ENCODE assay signal across 21 cellular contexts in the genomic region with DNA sequence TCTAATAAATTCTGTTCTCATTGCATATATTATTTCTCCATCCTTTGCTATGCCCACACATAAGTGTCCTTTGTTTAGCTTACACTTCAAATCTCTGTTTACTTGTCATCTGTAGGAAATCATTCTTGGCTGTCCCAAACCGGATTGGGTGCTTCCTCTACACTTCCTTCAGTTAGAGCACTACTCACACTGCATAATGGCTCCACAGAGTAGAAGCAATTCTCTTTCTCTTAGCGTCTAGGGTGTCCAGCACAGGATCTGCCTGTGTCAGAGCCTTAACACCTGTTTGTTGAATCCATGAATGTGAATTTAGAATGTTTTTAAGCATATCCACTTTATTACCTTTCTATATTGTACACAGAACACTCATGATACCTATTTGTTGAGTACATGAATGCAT.
DNase-seq lines count a peak whose midpoint lies in the region; ATAC-seq, FAIRE-seq and TF ChIP-seq lines count a peak whose summit lies in the region.
"Had no signal": no experiment of that assay in that cellular context is flagged by ENCODE, and none has a peak within 500 bp of the region (broad histone marks: within the 10 kb centered on the region; RNA-seq: fewer than 3 reads in every experiment).

No MANE protein-coding gene starts in this region.

- peaks cover 0 to 20% (median 8%) of the 10 kb centered on the region in 11 experiments; a peak in 11 of 22 replicates for H3K9me3 ChIP-seq in BLaER1 treated with 17β-estradiol and CSF1 and Interleukin-3, amounts not matched to agents 10 nM and 100 nM (replicated peaks in 1 of 11)
- H3K9me3 ChIP-seq in GM12878 (replicated peaks; ENCODE audit: control insufficient read depth, insufficient read depth, low read length), result no peaks in the 10 kb centered on the region; the same call in 2 of the 3 replicates
- no peaks in the 10 kb centered on the region for H3K9me3 ChIP-seq in mucosa of descending colon
- H3K9me3 ChIP-seq: SJCRH30 had no signal

- in situ Hi-C loops in GM12878 (cut with MboI), result no loop called here

- H2AFZ ChIP-seq in GM12878 (ENCODE audit: control insufficient read depth, low read depth, low read length), result no peak overlapping the region
- H2AFZ ChIP-seq: GM23248, PC-9 had no signal

- WGBS in GM12878 (ENCODE audit: insufficient coverage, insufficient replicate concordance, low lambda C conversion rate, missing lambda C conversion rate), result 19% methylated on average over 2 of the region's 2 CpGs

- ATAC-seq in GM12878 (peak; percentile 49; the same call in 2 of the 3 replicates), mucosa of descending colon (peak; percentile 56)
- ATAC-seq: K562, Right ventricle myocardium inferior, SK-N-SH treated with all-trans-retinoic acid at 6 μM for 48 hours had no signal

- no TSS peak for BruUV-seq in GM12878 (replicated peaks; lab: Mats Ljungman, UMichigan)

- H3K36me3 ChIP-seq in BLaER1 treated with 17β-estradiol and CSF1 and Interleukin-3, amounts not matched to agents 10 nM and 100 nM, result no peaks in the 10 kb centered on the region
- H3K36me3 ChIP-seq in GM12878 (ENCODE audit: control insufficient read depth in 2 of 2, insufficient read depth in 2 of 2, low read length in 1 of 2), result no peaks in the 10 kb centered on the region
- H3K36me3 ChIP-seq in mucosa of descending colon (ENCODE audit: low read depth), result no peaks in the 10 kb centered on the region
- H3K36me3 ChIP-seq: SJCRH30 had no signal

- no peak for TF ChIP-seq EP300 in GM12878 (IDR thresholded peaks at IDR 0.05; ENCODE audit: borderline replicate concordance in 1 of 2, control insufficient read depth in 1 of 2, low read depth in 2 of 2, low read length in 2 of 2)

- TF ChIP-seq RAD21 in GM12878 (IDR thresholded peaks at IDR 0.05; ENCODE audit: insufficient read depth, low read depth, low read length), result no peak

- intact Hi-C loops in GM12878 (cut with micrococcal nuclease; ENCODE audit: unreplicated experiment), result no loop called here
- intact Hi-C loops in mucosa of descending colon (cut with DNase I, micrococcal nuclease), result no loop called here

- RAD21 ChIA-PET in GM12878 (lab: Charles Lee; ENCODE audit: unreplicated experiment), result interaction anchor here (0.6 kb wide), 1 partner anchor 85 kb away, joined by 3 read pairs; no protein-coding TSS in a partner anchor

- no peak overlapping the region for H3K9ac ChIP-seq in BLaER1 treated with 17β-estradiol and CSF1 and Interleukin-3, amounts not matched to agents 10 nM and 100 nM
- H3K9ac ChIP-seq in GM12878 (ENCODE audit: control insufficient read depth, insufficient read depth, low read length), result no peak overlapping the region
- H3K9ac ChIP-seq: GM23248 had no signal

- peaks cover 0 to 15% (median 8%) of the 10 kb centered on the region in 10 experiments; a peak in 9 of 20 replicates for H3K4me1 ChIP-seq in BLaER1 treated with 17β-estradiol and CSF1 and Interleukin-3, amounts not matched to agents 10 nM and 100 nM
- H3K4me1 ChIP-seq in GM12878 (ENCODE audit: control insufficient read depth, insufficient read depth, low read length) (no peaks in the 10 kb centered on the region), mucosa of descending colon (ENCODE audit: low read depth) (no peaks in the 10 kb centered on the region)
- H3K4me1 ChIP-seq: SJCRH30 had no signal

- no peaks in the 10 kb centered on the region for H4K20me1 ChIP-seq in BLaER1 treated with 17β-estradiol and CSF1 and Interleukin-3, amounts not matched to agents 10 nM and 100 nM
- H4K20me1 ChIP-seq in GM12878 (ENCODE audit: control insufficient read depth, insufficient read depth), result no peaks in the 10 kb centered on the region

- SMC1A ChIA-PET in GM12878 (lab: Charles Lee; ENCODE audit: uncharacterized antibody, unreplicated experiment), result interaction anchor here (1.1 to 2.8 kb wide), 9 partner anchors 9 to 104 kb away, joined by 3 to 16 read pairs (median 6); no protein-coding TSS in a partner anchor

- peak overlapping the region in 7 of 11 experiments; percentile 20 to 61 (median 30); a peak in 13 of 22 replicates for H3K4me2 ChIP-seq in BLaER1 treated with 17β-estradiol and CSF1 and Interleukin-3, amounts not matched to agents 10 nM and 100 nM
- no peak overlapping the region for H3K4me2 ChIP-seq in GM12878 (ENCODE audit: control insufficient read depth, insufficient read depth)
- H3K4me2 ChIP-seq: PC-9 had no signal

- POLR2A ChIA-PET in GM12878 (lab: Charles Lee), result no interaction called here

- no peak overlapping the region for H3K4me3 ChIP-seq in BLaER1 treated with 17β-estradiol and CSF1 and Interleukin-3, amounts not matched to agents 10 nM and 100 nM
- no peak overlapping the region for H3K4me3 ChIP-seq in GM12878
- H3K4me3 ChIP-seq in mucosa of descending colon, result no peak overlapping the region
- H3K4me3 ChIP-seq: GM23248, K562, PC-9, SJCRH30 had no signal

- no peaks in the 10 kb centered on the region for H3K79me2 ChIP-seq in GM12878 (ENCODE audit: control insufficient read depth, insufficient read depth, low read length)

- no peak for TF ChIP-seq POLR2A in GM12878 (IDR thresholded peaks at IDR 0.05; ENCODE audit: low read depth, low read length)

- H3K27me3 ChIP-seq in BLaER1 treated with 17β-estradiol and CSF1 and Interleukin-3, amounts not matched to agents 10 nM and 100 nM, result no peaks in the 10 kb centered on the region
- no peaks in the 10 kb centered on the region for H3K27me3 ChIP-seq in GM12878 (replicated peaks in 1 of 2; ENCODE audit: control insufficient read depth in 2 of 2, insufficient read depth in 2 of 2, low read length in 1 of 2)
- H3K27me3 ChIP-seq: SJCRH30 had no signal

- TF ChIP-seq CTCF in GM12878 (IDR thresholded peaks at IDR 0.05 in 2 of 3, conservative IDR thresholded peaks at IDR 0.05 in 1 of 3; ENCODE audit: control insufficient read depth in 2 of 3, extremely low read depth in 1 of 3, insufficient read depth in 1 of 3, low read depth in 3 of 3, low read length in 3 of 3) (no peak), mucosa of descending colon (IDR thresholded peaks at IDR 0.05) (no peak), GM10266 (IDR thresholded peaks at IDR 0.05; ENCODE audit: control insufficient read depth, insufficient read depth, low read depth, missing control alignments) (no peak)

- FAIRE-seq in GM12878 (lab: Jason Lieb, UNC), result no peak
- FAIRE-seq: K562 had no signal

- CTCF ChIA-PET in GM12878 (lab: Yijun Ruan, JAX), result interaction anchor here (1.2 to 2.4 kb wide), 5 partner anchors 9 to 109 kb away, joined by 3 to 10 read pairs (median 4); no protein-coding TSS in a partner anchor

- H3K27ac ChIP-seq in BLaER1 treated with 17β-estradiol and CSF1 and Interleukin-3, amounts not matched to agents 10 nM and 100 nM, result no peak overlapping the region
- no peak overlapping the region for H3K27ac ChIP-seq in GM12878 (ENCODE audit: control insufficient read depth, insufficient read depth)
- H3K27ac ChIP-seq: GM23248, PC-9, SJCRH30 had no signal

- DNase-seq in DMS53 (lab: John Stamatoyannopoulos, UW) (peak; percentile 41), GM12878 (ENCODE audit: low read depth, low spot score) (no peak), mucosa of descending colon (no peak), NCI-H526 (lab: John Stamatoyannopoulos, UW) (no peak), GM10266 (ENCODE audit: extremely low spot score) (no peak), HCEC 1CT (no peak)
- DNase-seq: Calu3; CD8-positive, alpha-beta memory T cell; GM23248; H7; Kasumi-1; NCI-H1092 treated with DMSO at 0.1 percent for 48 hours; NCI-H1694; NCI-H2081 treated with DMSO at 0.1 percent for 48 hours; PC-9; SJCRH30; T-helper 2 cell had no signal

TF ChIP-seq in GM12878, 131 proteins besides CTCF, POLR2A, EP300 and RAD21:
- TF ChIP-seq, protein P1, sequence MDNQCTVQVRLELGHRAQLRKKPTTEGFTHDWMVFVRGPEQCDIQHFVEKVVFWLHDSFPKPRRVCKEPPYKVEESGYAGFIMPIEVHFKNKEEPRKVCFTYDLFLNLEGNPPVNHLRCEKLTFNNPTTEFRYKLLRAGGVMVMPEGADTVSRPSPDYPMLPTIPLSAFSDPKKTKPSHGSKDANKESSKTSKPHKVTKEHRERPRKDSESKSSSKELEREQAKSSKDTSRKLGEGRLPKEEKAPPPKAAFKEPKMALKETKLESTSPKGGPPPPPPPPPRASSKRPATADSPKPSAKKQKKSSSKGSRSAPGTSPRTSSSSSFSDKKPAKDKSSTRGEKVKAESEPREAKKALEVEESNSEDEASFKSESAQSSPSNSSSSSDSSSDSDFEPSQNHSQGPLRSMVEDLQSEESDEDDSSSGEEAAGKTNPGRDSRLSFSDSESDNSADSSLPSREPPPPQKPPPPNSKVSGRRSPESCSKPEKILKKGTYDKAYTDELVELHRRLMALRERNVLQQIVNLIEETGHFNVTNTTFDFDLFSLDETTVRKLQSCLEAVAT (IDR thresholded peaks at IDR 0.05), result no peak
- TF ChIP-seq, protein P2, sequence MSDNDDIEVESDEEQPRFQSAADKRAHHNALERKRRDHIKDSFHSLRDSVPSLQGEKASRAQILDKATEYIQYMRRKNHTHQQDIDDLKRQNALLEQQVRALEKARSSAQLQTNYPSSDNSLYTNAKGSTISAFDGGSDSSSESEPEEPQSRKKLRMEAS (IDR thresholded peaks at IDR 0.05; ENCODE audit: low read depth, low read length), result no peak
- no peak for TF ChIP-seq NR2C1 (IDR thresholded peaks at IDR 0.05)
- no peak for TF ChIP-seq DPF2 (IDR thresholded peaks at IDR 0.05)
- TF ChIP-seq, protein P3, sequence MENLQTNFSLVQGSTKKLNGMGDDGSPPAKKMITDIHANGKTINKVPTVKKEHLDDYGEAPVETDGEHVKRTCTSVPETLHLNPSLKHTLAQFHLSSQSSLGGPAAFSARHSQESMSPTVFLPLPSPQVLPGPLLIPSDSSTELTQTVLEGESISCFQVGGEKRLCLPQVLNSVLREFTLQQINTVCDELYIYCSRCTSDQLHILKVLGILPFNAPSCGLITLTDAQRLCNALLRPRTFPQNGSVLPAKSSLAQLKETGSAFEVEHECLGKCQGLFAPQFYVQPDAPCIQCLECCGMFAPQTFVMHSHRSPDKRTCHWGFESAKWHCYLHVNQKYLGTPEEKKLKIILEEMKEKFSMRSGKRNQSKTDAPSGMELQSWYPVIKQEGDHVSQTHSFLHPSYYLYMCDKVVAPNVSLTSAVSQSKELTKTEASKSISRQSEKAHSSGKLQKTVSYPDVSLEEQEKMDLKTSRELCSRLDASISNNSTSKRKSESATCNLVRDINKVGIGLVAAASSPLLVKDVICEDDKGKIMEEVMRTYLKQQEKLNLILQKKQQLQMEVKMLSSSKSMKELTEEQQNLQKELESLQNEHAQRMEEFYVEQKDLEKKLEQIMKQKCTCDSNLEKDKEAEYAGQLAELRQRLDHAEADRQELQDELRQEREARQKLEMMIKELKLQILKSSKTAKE (IDR thresholded peaks at IDR 0.05; ENCODE audit: low read depth, poor library complexity, severe bottlenecking), result no peak
